1 cellular context compared by ENCODE assay signal in genomic region chr18:32769242-32770180, GRCh38.
TF ChIP-seq lines count a peak whose summit lies in the region.

No MANE protein-coding gene starts in this region.

TF ChIP-seq in HepG2, 621 proteins besides CTCF, POLR2A, EP300 and RAD21 (continued from another document and continues in another):
- TF ChIP-seq ZNF790 (CRISPR knock-in tag; IDR thresholded peaks at IDR 0.05; ENCODE audit: borderline replicate concordance) (no peak), CBX1 (IDR thresholded peaks at IDR 0.05; ENCODE audit: low read depth) (peak; percentile 27), ZNF598 (CRISPR knock-in tag; IDR thresholded peaks at IDR 0.05; ENCODE audit: borderline replicate concordance) (peak; percentile 62; the same call in 1 of the 2 replicates), ZKSCAN8 (CRISPR knock-in tag; IDR thresholded peaks at IDR 0.05; ENCODE audit: borderline replicate concordance) (no peak), ZNF800 (CRISPR knock-in tag; IDR thresholded peaks at IDR 0.05) (0 out of 2 replicates have a peak, but pooled peaks have one; percentile 57), KDM4B (CRISPR knock-in tag; IDR thresholded peaks at IDR 0.05) (no peak), ZNF12 (CRISPR knock-in tag; IDR thresholded peaks at IDR 0.05) (peak; percentile 33; the same call in 1 of the 2 replicates), ZNF841 (CRISPR knock-in tag; IDR thresholded peaks at IDR 0.05; ENCODE audit: borderline replicate concordance) (0 out of 2 replicates have a peak, but pooled peaks have one; percentile 18), FOXA3 (CRISPR knock-in tag; IDR thresholded peaks at IDR 0.05) (peak; percentile 64), EED (CRISPR knock-in tag; IDR thresholded peaks at IDR 0.05) (peak; percentile 82), PCBP1 (IDR thresholded peaks at IDR 0.05; ENCODE audit: borderline replicate concordance, low read depth, low read length) (0 out of 2 replicates have a peak, but pooled peaks have one; percentile 66), CHD4 (IDR thresholded peaks at IDR 0.05; ENCODE audit: borderline replicate concordance, low read length) (no peak), ATF7-NPFF (CRISPR knock-in tag; IDR thresholded peaks at IDR 0.05; ENCODE audit: low read depth) (0 out of 2 replicates have a peak, but pooled peaks have one; percentile 15), ZNF792 (CRISPR knock-in tag; IDR thresholded peaks at IDR 0.05) (peak; percentile 20), ZNF30 (CRISPR knock-in tag; IDR thresholded peaks at IDR 0.05) (peak; percentile 51; the same call in 1 of the 2 replicates), KAT7 (CRISPR knock-in tag; IDR thresholded peaks at IDR 0.05; ENCODE audit: borderline replicate concordance) (peak; percentile 68; the same call in 1 of the 2 replicates), MED13 (CRISPR knock-in tag; IDR thresholded peaks at IDR 0.05) (no peak), ZNF281 (CRISPR knock-in tag; IDR thresholded peaks at IDR 0.05; ENCODE audit: borderline replicate concordance) (peak; percentile 21; the same call in 1 of the 2 replicates), KLF6 (CRISPR knock-in tag; IDR thresholded peaks at IDR 0.05) (no peak), DZIP1 (CRISPR knock-in tag; IDR thresholded peaks at IDR 0.05) (no peak), FOXA1 (IDR thresholded peaks at IDR 0.05) (no peak), FOXA1 (CRISPR knock-in tag; IDR thresholded peaks at IDR 0.05) (peak; percentile 40; the same call in 1 of the 2 replicates), PRDM10 (CRISPR knock-in tag; IDR thresholded peaks at IDR 0.05; ENCODE audit: low read depth) (no peak), ZNF580 (CRISPR knock-in tag; IDR thresholded peaks at IDR 0.05; ENCODE audit: borderline replicate concordance, low read depth) (peak; percentile 46; the same call in 1 of the 2 replicates), CCDC6 (CRISPR knock-in tag; IDR thresholded peaks at IDR 0.05) (peak; percentile 43; the same call in 1 of the 2 replicates), MEF2D (CRISPR knock-in tag; IDR thresholded peaks at IDR 0.05) (peak; percentile 80; the same call in 1 of the 2 replicates), IKZF5 (CRISPR knock-in tag; IDR thresholded peaks at IDR 0.05) (peak; percentile 15; the same call in 1 of the 2 replicates), SOX5 (CRISPR knock-in tag; IDR thresholded peaks at IDR 0.05; ENCODE audit: borderline replicate concordance) (no peak), YY1 (IDR thresholded peaks at IDR 0.05; ENCODE audit: insufficient read depth, insufficient replicate concordance, low read depth, low read length) (peak; percentile 53), ZNF552 (CRISPR knock-in tag; IDR thresholded peaks at IDR 0.05; ENCODE audit: borderline replicate concordance) (0 out of 2 replicates have a peak, but pooled peaks have one; percentile 68), FOXC1 (CRISPR knock-in tag; IDR thresholded peaks at IDR 0.05; ENCODE audit: borderline replicate concordance) (no peak; the same call in 1 of the 2 replicates), MYPOP (CRISPR knock-in tag; IDR thresholded peaks at IDR 0.05) (peak; percentile 62; the same call in 1 of the 2 replicates), BRD4 (CRISPR knock-in tag; IDR thresholded peaks at IDR 0.05) (peak; percentile 17), ASH2L (IDR thresholded peaks at IDR 0.05; ENCODE audit: insufficient read length, low read depth, low read length) (peak; percentile 79), ZNF704 (CRISPR knock-in tag; IDR thresholded peaks at IDR 0.05; ENCODE audit: borderline replicate concordance) (peak; percentile 88; the same call in 1 of the 2 replicates), ZC3H4 (CRISPR knock-in tag; IDR thresholded peaks at IDR 0.05; ENCODE audit: borderline replicate concordance) (no peak), YEATS2 (CRISPR knock-in tag; IDR thresholded peaks at IDR 0.05; ENCODE audit: borderline replicate concordance) (peak; percentile 15; the same call in 1 of the 2 replicates), ZNF687 (CRISPR knock-in tag; IDR thresholded peaks at IDR 0.05) (peak; percentile 79), ZNF138 (CRISPR knock-in tag; IDR thresholded peaks at IDR 0.05; ENCODE audit: low read depth) (peak; percentile 78; the same call in 1 of the 2 replicates), CHD2 (IDR thresholded peaks at IDR 0.05; ENCODE audit: low read depth, low read length) (peak; percentile 58), STAT5B (CRISPR knock-in tag; IDR thresholded peaks at IDR 0.05) (0 out of 2 replicates have a peak, but pooled peaks have one; percentile 72)
